Comparison of ENCODE assay signal across 3 cellular contexts in genomic region chrX:130652824-130653578, GRCh38.
A peak's percentile ranks its signal among the peaks of the same experiment; 100 is the strongest.
TF ChIP-seq lines count a peak whose summit lies in the region.

No MANE protein-coding gene starts in this region.

TF ChIP-seq in HepG2, 621 proteins besides CTCF, POLR2A, EP300 and RAD21:
- no peak for TF ChIP-seq PBX2 (CRISPR knock-in tag; IDR thresholded peaks at IDR 0.05)
- TF ChIP-seq ZNF609 (CRISPR knock-in tag; IDR thresholded peaks at IDR 0.05; ENCODE audit: borderline replicate concordance): no peak
- TF ChIP-seq ZNF576 (CRISPR knock-in tag; IDR thresholded peaks at IDR 0.05): no peak
- peak in 1 of 2 experiments; percentile 66; a peak in 2 of 4 replicates for TF ChIP-seq MAFK (conservative IDR thresholded peaks at IDR 0.05 in 1 of 2, IDR thresholded peaks at IDR 0.05 in 1 of 2; ENCODE audit: low read length in 2 of 2)
- no peak for TF ChIP-seq NFE2L2 (IDR thresholded peaks at IDR 0.05; ENCODE audit: low read length)
- peak; percentile 49 for TF ChIP-seq MAFF (IDR thresholded peaks at IDR 0.05; ENCODE audit: low read depth, low read length)
- no peak for TF ChIP-seq HMGA1 (CRISPR knock-in tag; conservative IDR thresholded peaks at IDR 0.05)
TF ChIP-seq in HepG2: peak in this region for 2.

TF ChIP-seq in HEK293, 187 proteins besides CTCF, POLR2A, EP300 and RAD21:
- TF ChIP-seq SCRT1 (tag by site-specific recombination; IDR thresholded peaks at IDR 0.05; ENCODE audit: borderline replicate concordance) (peak; percentile 52; the same call in 1 of the 2 replicates), ZNF324 (tag by site-specific recombination; IDR thresholded peaks at IDR 0.05) (no peak), SCRT2 (tag by site-specific recombination; IDR thresholded peaks at IDR 0.05) (peak; percentile 55)

TF ChIP-seq in endothelial cell of umbilical vein, 7 proteins besides CTCF, POLR2A, EP300 and RAD21:
- TF ChIP-seq POLR2AphosphoS5 (IDR thresholded peaks at IDR 0.05; ENCODE audit: insufficient read depth, low read depth, low read length) (no peak), MAX (IDR thresholded peaks at IDR 0.05; ENCODE audit: insufficient read depth, insufficient read length) (no peak), MYC (IDR thresholded peaks at IDR 0.05; ENCODE audit: low read depth, low read length) (no peak), GATA2 (IDR thresholded peaks at IDR 0.05; ENCODE audit: insufficient read depth, insufficient read length, low read depth, low read length) (no peak), EZH2 (IDR thresholded peaks at IDR 0.05; ENCODE audit: borderline replicate concordance, low read depth, low read length, severe bottlenecking) (no peak), FOS (IDR thresholded peaks at IDR 0.05; ENCODE audit: borderline replicate concordance, insufficient read depth, low read length) (no peak), JUN (IDR thresholded peaks at IDR 0.05; ENCODE audit: borderline replicate concordance, insufficient read depth, insufficient read length, low read depth) (no peak)
TF ChIP-seq in endothelial cell of umbilical vein: peak in this region for 0.
